In the genomic region with DNA sequence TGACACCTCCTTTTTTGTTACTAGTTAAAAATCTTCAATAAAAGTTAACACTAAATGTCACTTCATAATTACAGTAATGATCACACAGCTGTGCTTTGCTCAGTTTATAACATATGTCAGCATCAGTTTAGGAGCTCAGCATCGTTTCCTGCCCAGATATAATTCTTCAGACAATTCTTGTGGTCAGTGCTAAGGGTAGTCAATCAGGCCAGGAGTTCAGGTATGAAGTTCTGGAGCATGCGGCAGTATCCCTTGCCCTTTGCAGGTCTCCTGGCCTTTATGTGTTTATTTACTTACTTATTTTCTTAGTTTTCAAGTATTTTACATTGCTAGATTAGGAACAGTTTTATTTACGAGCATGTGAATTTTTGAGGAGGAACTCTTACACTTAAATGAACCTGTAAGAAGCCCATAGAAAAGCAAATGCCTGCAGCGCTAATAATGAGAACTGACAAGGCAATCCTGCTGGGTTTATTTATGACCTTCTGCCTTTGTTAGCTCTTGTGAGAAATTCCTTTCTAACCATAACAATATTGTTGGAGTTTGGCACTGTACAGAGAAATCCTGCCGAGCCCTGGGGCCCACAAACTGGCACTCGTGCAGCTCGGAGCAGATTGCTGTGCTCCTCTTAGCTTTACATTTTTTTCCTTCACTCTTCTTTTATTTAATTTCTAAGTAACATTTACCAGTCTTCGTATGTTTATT, we compare ENCODE assay signal across 15 cellular contexts.
DNase-seq lines count a peak whose midpoint lies in the region; ATAC-seq and TF ChIP-seq lines count a peak whose summit lies in the region.
"Had no signal": no experiment of that assay in that cellular context is flagged by ENCODE, and none has a peak within 500 bp of the region (broad histone marks: within the 10 kb centered on the region; RNA-seq: fewer than 3 reads in every experiment).

No MANE protein-coding gene starts in this region.

- peak overlapping the region; percentile 60 for H3K4me3 ChIP-seq in SK-N-MC
- H3K4me3 ChIP-seq: K562, ovary had no signal

- H3K4me1 Mint-ChIP-seq in activated CD8-positive, alpha-beta memory T cell treated with anti-CD3 and anti-CD28 coated beads, Interleukin-2, amount 10 ng/mL, durations not matched to agents 7 days and 5 days, result peaks cover 45% of the 10 kb centered on the region
- peaks cover 55% of the 10 kb centered on the region for H3K4me1 Mint-ChIP-seq in type B pancreatic cell (ENCODE audit: unreplicated experiment)

- H3K4me3 Mint-ChIP-seq in activated CD8-positive, alpha-beta memory T cell treated with anti-CD3 and anti-CD28 coated beads, Interleukin-2, amount 10 ng/mL, durations not matched to agents 7 days and 5 days, result no peak overlapping the region
- H3K4me3 Mint-ChIP-seq in type B pancreatic cell, result peak overlapping the region; percentile 26
- H3K4me3 Mint-ChIP-seq: central memory CD8-positive, alpha-beta T cell had no signal

- no peak for TF ChIP-seq CTCF in type B pancreatic cell (conservative IDR thresholded peaks at IDR 0.05)

- H3K27ac ChIP-seq in SK-N-MC, result peak overlapping the region; percentile 48

- peaks cover 5% of the 10 kb centered on the region for H3K36me3 Mint-ChIP-seq in activated CD8-positive, alpha-beta memory T cell treated with anti-CD3 and anti-CD28 coated beads, Interleukin-2, amount 10 ng/mL, durations not matched to agents 7 days and 5 days
- H3K36me3 Mint-ChIP-seq in type B pancreatic cell, result peaks cover 11% of the 10 kb centered on the region

- no peaks in the 10 kb centered on the region for H3K9me3 ChIP-seq in SK-N-MC (ENCODE audit: low read depth, low read length)
- H3K9me3 ChIP-seq: ovary had no signal

- ATAC-seq in activated CD8-positive, alpha-beta memory T cell treated with anti-CD3 and anti-CD28 coated beads, Interleukin-2, amount 10 ng/mL, durations not matched to agents 7 days and 5 days, result no peak
- ATAC-seq in GM19467 (IDR thresholded peaks at IDR 0.05; ENCODE audit: unreplicated experiment), result no peak
- ATAC-seq: K562 had no signal

- DNase-seq in activated CD8-positive, alpha-beta memory T cell treated with anti-CD3 and anti-CD28 coated beads, Interleukin-2, amount 10 ng/mL, durations not matched to agents 7 days and 5 days, result no peak
- DNase-seq in activated CD8-positive, alpha-beta memory T cell treated with anti-CD3 and anti-CD28 coated beads, Interleukin-2, amount 50 U/mL, for 4 hours, result no peak
- peak; percentile 47 for DNase-seq in SK-N-MC (ENCODE audit: low read depth, low spot score)
- DNase-seq in fibroblast of peridontal ligament (ENCODE audit: extremely low read depth), result peak; percentile 31
- DNase-seq in type B pancreatic cell (ENCODE audit: extremely low spot score, unreplicated experiment), result no peak
- no peak for DNase-seq in NCI-H1930 (lab: John Stamatoyannopoulos, UW)
- DNase-seq in amygdala (lab: John Stamatoyannopoulos, UW), result no peak
- DNase-seq: activated effector memory CD4-positive, alpha-beta T cell treated with anti-CD3 and anti-CD28 coated beads, Interleukin-2, amount 50 U/mL, for 16 hours; DMS53; NCI-H226; ovary; stimulated activated CD8-positive, alpha-beta memory T cell treated with anti-CD3 and anti-CD28 coated beads, Interleukin-4, amount 100 ng/mL, for 48 hours had no signal

- no peaks in the 10 kb centered on the region for H3K27me3 Mint-ChIP-seq in activated CD8-positive, alpha-beta memory T cell treated with anti-CD3 and anti-CD28 coated beads, Interleukin-2, amount 10 ng/mL, durations not matched to agents 7 days and 5 days
- no peaks in the 10 kb centered on the region for H3K27me3 Mint-ChIP-seq in type B pancreatic cell
- H3K27me3 Mint-ChIP-seq: central memory CD8-positive, alpha-beta T cell had no signal

- no peak overlapping the region for H3K9ac ChIP-seq in SK-N-MC (ENCODE audit: insufficient read length)

- CTCF ChIA-PET in activated CD8-positive, alpha-beta memory T cell treated with anti-CD3 and anti-CD28 coated beads, Interleukin-2, amount 10 ng/mL, durations not matched to agents 7 days and 5 days (lab: Charles Lee), result interaction anchor here (1.3 to 4.0 kb wide), 3 partner anchors 15 to 204 kb away, joined by 3 to 27 read pairs (median 6); no protein-coding TSS in a partner anchor

- peaks cover 10% of the 10 kb centered on the region; the same call in 1 of the 2 replicates for H3K36me3 ChIP-seq in SK-N-MC (ENCODE audit: insufficient read depth, low read length)
- H3K36me3 ChIP-seq: ovary had no signal

- peak overlapping the region; percentile 24 for H3K27ac Mint-ChIP-seq in activated CD8-positive, alpha-beta memory T cell treated with anti-CD3 and anti-CD28 coated beads, Interleukin-2, amount 10 ng/mL, durations not matched to agents 7 days and 5 days
- H3K27ac Mint-ChIP-seq in type B pancreatic cell, result no peak overlapping the region

- H3K9me3 Mint-ChIP-seq in activated CD8-positive, alpha-beta memory T cell treated with anti-CD3 and anti-CD28 coated beads, Interleukin-2, amount 10 ng/mL, durations not matched to agents 7 days and 5 days (ENCODE audit: low read depth), result no peaks in the 10 kb centered on the region
- H3K9me3 Mint-ChIP-seq in type B pancreatic cell, result no peaks in the 10 kb centered on the region
- H3K9me3 Mint-ChIP-seq: central memory CD8-positive, alpha-beta T cell had no signal

Comparison
In these comparisons a context has a peak if more than half of its experiments do, and no peak if none do; other contexts are left out.
1. DNase-seq: peak in SK-N-MC (single experiment) and fibroblast of peridontal ligament (single experiment); none in activated CD8-positive, alpha-beta memory T cell treated with anti-CD3 and anti-CD28 coated beads, Interleukin-2, amount 10 ng/mL, durations not matched to agents 7 days and 5 days (single experiment), activated CD8-positive, alpha-beta memory T cell treated with anti-CD3 and anti-CD28 coated beads, Interleukin-2, amount 50 U/mL, for 4 hours (single experiment), type B pancreatic cell (single experiment), NCI-H1930 (0 of 2) and amygdala (0 of 56).